In the genomic region with DNA sequence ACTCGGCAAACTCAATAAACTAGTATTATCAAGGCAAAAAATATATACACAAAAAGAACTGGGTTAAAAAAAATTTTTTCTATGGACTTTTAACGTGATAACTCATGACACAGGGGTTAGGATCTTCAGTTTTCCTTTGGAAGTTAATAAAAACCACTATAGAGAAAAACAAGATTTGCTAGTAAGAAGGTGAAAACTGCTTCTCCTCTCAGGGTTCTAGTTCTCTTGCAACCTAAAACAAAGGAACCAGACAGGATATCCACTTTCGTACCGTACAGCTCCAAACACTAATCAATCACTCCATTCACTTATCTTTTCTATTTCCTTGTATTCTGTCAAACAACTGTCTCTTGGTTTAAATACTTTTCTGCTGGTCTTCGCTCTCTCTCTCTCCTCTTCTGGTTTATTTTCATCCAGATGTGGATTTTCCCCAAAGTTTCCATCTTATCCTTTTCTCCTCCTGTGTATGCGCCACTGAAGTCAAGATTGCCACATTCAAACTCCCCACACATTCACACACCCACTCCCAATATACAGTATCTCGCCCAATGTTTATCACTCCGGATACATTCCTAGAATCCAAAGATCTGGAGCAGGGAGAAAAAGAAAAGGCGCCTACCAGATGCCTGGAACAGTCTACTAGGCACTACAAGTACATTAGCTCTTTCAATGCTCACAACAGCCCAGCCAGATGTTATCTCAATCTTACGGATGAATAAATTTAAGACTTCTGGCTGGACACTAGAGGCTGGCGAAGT, we compare ENCODE assay signal across 8 cellular contexts. TPM values are rescaled to one million over a fixed set of nuclear protein-coding genes. Genes with fewer than 3 reads are reported as not detected.
A peak's percentile ranks its signal among the peaks of the same experiment; 100 is the strongest.
DNase-seq lines count a peak whose midpoint lies in the region; ATAC-seq, FAIRE-seq and TF ChIP-seq lines count a peak whose summit lies in the region.

No MANE protein-coding gene starts in this region.

- RAD21 ChIA-PET in GM12878 (lab: Charles Lee; ENCODE audit: unreplicated experiment): interaction anchor here (0.6 to 2.2 kb wide), 10 partner anchors 12 to 205 kb away, joined by 3 to 12 read pairs (median 4); a partner anchor contains a TSS

- DNase-seq in GM12878 (ENCODE audit: low read depth, low spot score) (no peak), type B pancreatic cell (ENCODE audit: extremely low spot score, unreplicated experiment) (no peak), KBM-7 (no peak), NCI-H2107 treated with DMSO at 0.1 percent for 48 hours (lab: John Stamatoyannopoulos, UW; ENCODE audit: unreplicated experiment) (no peak)

- intact Hi-C loops in GM12878 (cut with micrococcal nuclease; ENCODE audit: unreplicated experiment): loop anchor here (5.0 kb wide), 2 partner anchors 179 to 206 kb away; no protein-coding TSS in a partner anchor

- no peak for TF ChIP-seq EP300 in GM12878 (IDR thresholded peaks at IDR 0.05; ENCODE audit: borderline replicate concordance in 1 of 2, control insufficient read depth in 1 of 2, low read depth in 2 of 2, low read length in 2 of 2)

- POLR2A ChIA-PET in GM12878 (lab: Charles Lee): interaction anchor here (1.1 to 2.2 kb wide), 11 partner anchors 11 to 409 kb away, joined by 3 to 9 read pairs (median 4); a partner anchor contains a TSS

- H3K36me3 ChIP-seq in GM12878 (ENCODE audit: control insufficient read depth in 2 of 2, insufficient read depth in 2 of 2, low read length in 1 of 2): no peaks in the 10 kb centered on the region
- H3K36me3 ChIP-seq in liver (ENCODE audit: control insufficient read depth in 4 of 4, insufficient read depth in 3 of 4, low read depth in 1 of 4, low read length in 3 of 4): peaks cover 0 to 9% (median 5%) of the 10 kb centered on the region in 4 donors

- 20% methylated on average over 11 of the region's 11 CpGs for WGBS in GM12878 (ENCODE audit: insufficient coverage, insufficient replicate concordance, low lambda C conversion rate, missing lambda C conversion rate)
- WGBS in liver: 27% methylated on average over 11 of the region's 11 CpGs

- peak overlapping the region; percentile 94 for H2AFZ ChIP-seq in GM12878 (ENCODE audit: control insufficient read depth, low read depth, low read length)

- no peak for TF ChIP-seq POLR2A in GM12878 (IDR thresholded peaks at IDR 0.05; ENCODE audit: low read depth, low read length)

- peak overlapping the region; percentile 100 for H3K4me3 Mint-ChIP-seq in type B pancreatic cell

- in situ Hi-C loops in GM12878 (cut with MboI): no loop called here
- in situ Hi-C loops in KBM-7 (cut with MboI; ENCODE audit: low pct_unique_long_range_greater_than_20kb, low sequenced_read_pairs): no loop called here

- CTCF ChIA-PET in GM12878 (lab: Yijun Ruan, JAX): interaction anchor here (0.6 to 3.0 kb wide), 10 partner anchors 8 to 421 kb away, joined by 3 to 11 read pairs (median 5); a partner anchor contains a TSS

- H3K79me2 ChIP-seq in GM12878 (ENCODE audit: control insufficient read depth, insufficient read depth, low read length): peaks cover 53% of the 10 kb centered on the region

- H3K27ac Mint-ChIP-seq in type B pancreatic cell: peak overlapping the region; percentile 96

- H3K36me3 Mint-ChIP-seq in type B pancreatic cell: peaks cover 7% of the 10 kb centered on the region

- SMC1A ChIA-PET in GM12878 (lab: Charles Lee; ENCODE audit: uncharacterized antibody, unreplicated experiment): interaction anchor here (0.8 to 2.7 kb wide), 8 partner anchors 11 to 157 kb away, joined by 3 to 13 read pairs (median 4); a partner anchor contains a TSS

- H3K4me1 Mint-ChIP-seq in type B pancreatic cell (ENCODE audit: unreplicated experiment): peaks cover 21% of the 10 kb centered on the region

- no peaks in the 10 kb centered on the region for H3K27me3 ChIP-seq in GM12878 (replicated peaks in 1 of 2; ENCODE audit: control insufficient read depth in 2 of 2, insufficient read depth in 2 of 2, low read length in 1 of 2)
- no peaks in the 10 kb centered on the region for H3K27me3 ChIP-seq in liver (ENCODE audit: control insufficient read depth in 4 of 4, insufficient read depth in 4 of 4, low read length in 3 of 4)

- H3K9me3 Mint-ChIP-seq in type B pancreatic cell: no peaks in the 10 kb centered on the region

- H3K4me1 ChIP-seq in GM12878 (ENCODE audit: control insufficient read depth, insufficient read depth, low read length) (no peaks in the 10 kb centered on the region), liver (ENCODE audit: control insufficient read depth in 4 of 4, insufficient read depth in 4 of 4, low read length in 3 of 4) (peaks cover 2 to 27% (median 12%) of the 10 kb centered on the region in 4 donors)

- H3K9me3 ChIP-seq in GM12878 (replicated peaks; ENCODE audit: control insufficient read depth, insufficient read depth, low read length) (no peaks in the 10 kb centered on the region), liver (ENCODE audit: control insufficient read depth in 4 of 4, low read length in 3 of 4) (no peaks in the 10 kb centered on the region)

- no peak for TF ChIP-seq RAD21 in GM12878 (IDR thresholded peaks at IDR 0.05; ENCODE audit: insufficient read depth, low read depth, low read length)
- TF ChIP-seq RAD21 in liver (IDR thresholded peaks at IDR 0.05): no peak

- BruUV-seq in GM12878 (replicated peaks; lab: Mats Ljungman, UMichigan): TSS peak; percentile 94

- H3K4me3 ChIP-seq in GM12878 (peak overlapping the region; percentile 96), liver (ENCODE audit: low read depth in 1 of 3, low read length in 3 of 3) (peak overlapping the region; percentile 66 to 94 (median 70))

- TF ChIP-seq CTCF in GM12878 (IDR thresholded peaks at IDR 0.05 in 2 of 3, conservative IDR thresholded peaks at IDR 0.05 in 1 of 3; ENCODE audit: control insufficient read depth in 2 of 3, extremely low read depth in 1 of 3, insufficient read depth in 1 of 3, low read depth in 3 of 3, low read length in 3 of 3): no peak
- no peak for TF ChIP-seq CTCF in liver (IDR thresholded peaks at IDR 0.05; ENCODE audit: low read depth, low read length, missing input control)
- no peak for TF ChIP-seq CTCF in type B pancreatic cell (conservative IDR thresholded peaks at IDR 0.05)

- peak overlapping the region; percentile 95 for H3K4me2 ChIP-seq in GM12878 (ENCODE audit: control insufficient read depth, insufficient read depth)

- peak; percentile 23 for FAIRE-seq in GM12878 (lab: Jason Lieb, UNC)

- H3K9ac ChIP-seq in GM12878 (ENCODE audit: control insufficient read depth, insufficient read depth, low read length): peak overlapping the region; percentile 88
- peak overlapping the region; percentile 63 to 73 for H3K9ac ChIP-seq in liver (ENCODE audit: low read depth in 1 of 2, low read length in 2 of 2)

- no peaks in the 10 kb centered on the region for H4K20me1 ChIP-seq in GM12878 (ENCODE audit: control insufficient read depth, insufficient read depth)

- H3K27ac ChIP-seq in GM12878 (ENCODE audit: control insufficient read depth, insufficient read depth) (peak overlapping the region; percentile 88), liver (ENCODE audit: low read depth in 1 of 2, low read length in 2 of 2) (peak overlapping the region; percentile 89 to 97)

- ATAC-seq in GM18498 (IDR thresholded peaks at IDR 0.05; ENCODE audit: unreplicated experiment) (peak; percentile 4), HG03342 (IDR thresholded peaks at IDR 0.05; ENCODE audit: unreplicated experiment) (peak; percentile 2), GM12878 (peak; percentile 3), HG02870 (IDR thresholded peaks at IDR 0.05; ENCODE audit: unreplicated experiment) (no peak)

- H3K27me3 Mint-ChIP-seq in type B pancreatic cell: peaks cover 9% of the 10 kb centered on the region

RNA-seq across cellular contexts. Expression of a gene that starts 0.8 kb away (rescaled TPM):
- total RNA-seq in GM12878 (2013; cell fraction: nucleolus; rRNA removed): 114 and 117 TPM in 2 replicates
- total RNA-seq in GM12878 (2014; rRNA removed) (35.6 and 37.8 TPM in 2 replicates), GM12878 (2014; rRNA removed; fragmentation: Illumina TruSeq; extraction: Trizol) (47.5 and 49.2 TPM in 2 replicates), GM12878 (2021) (37.2 and 40.7 TPM in 2 replicates), liver (10 to 100 TPM; 11.0 to 17.7 TPM), type B pancreatic cell (ENCODE audit: low replicate concordance) (37.3 and 45.6 TPM in 2 replicates)
- 19.0 TPM for polyA plus RNA-seq in GM12878 (2011; ENCODE audit: low read depth)
- polyA plus RNA-seq in GM12878 (2011; rRNA removed) (72.1 and 107 TPM in 2 replicates), GM12878 (2014; fragmentation: Illumina TruSeq; extraction: Trizol) (79.2 and 107 TPM in 2 replicates), GM12878 (2014; fragmentation: Nextera tagmentation; extraction: Ambion mirVana) (10 to 100 TPM; 32.9 to 37.9 TPM), GM12878 (2014; rRNA removed) (65.8 and 69.0 TPM in 2 replicates), GM12878 (2016; fragmentation: Nextera tagmentation; extraction: Ambion mirVana) (10 to 100 TPM; 48.1 to 53.8 TPM), liver (10 to 100 TPM in 1 of 2 donors, 1 to 10 TPM in 1; 9.5 to 20.9 TPM)
- polyA plus RNA-seq in GM12878 (2011; cell fraction: cytosol; rRNA removed): 19.6 and 30.4 TPM in 2 replicates
- polyA plus RNA-seq in GM12878 (2011; cell fraction: nucleus; rRNA removed): 77.6 and 96.4 TPM in 2 replicates
- polyA plus RNA-seq in GM12878 (2012): 39.1 and 43.1 TPM in 2 replicates
- polyA minus RNA-seq in GM12878 (2011; rRNA and poly(A)+ RNA removed): 33.1 and 36.8 TPM in 2 replicates
- polyA minus RNA-seq in GM12878 (2011; cell fraction: cytosol; rRNA and poly(A)+ RNA removed): 13.5 and 14.0 TPM in 2 replicates
- 73.0 and 120 TPM in 2 replicates for polyA minus RNA-seq in GM12878 (2011; cell fraction: nucleus; rRNA and poly(A)+ RNA removed)

RNA-seq across cellular contexts. Expression of a gene that starts 21.4 kb away (rescaled TPM):
- not detected in 2 replicates for total RNA-seq in GM12878 (2013; cell fraction: nucleolus; rRNA removed)
- total RNA-seq in GM12878 (2014; rRNA removed): not detected in 2 replicates
- not detected in 2 replicates for total RNA-seq in GM12878 (2014; rRNA removed; fragmentation: Illumina TruSeq; extraction: Trizol)
- not detected in 2 replicates for total RNA-seq in GM12878 (2021)
- polyA plus RNA-seq in GM12878 (2011; ENCODE audit: low read depth): not detected
- not detected in 2 replicates for polyA plus RNA-seq in GM12878 (2011; rRNA removed)
- polyA plus RNA-seq in GM12878 (2011; cell fraction: cytosol; rRNA removed): not detected in 2 replicates
- 0.07 and 0.16 TPM in 2 replicates for polyA plus RNA-seq in GM12878 (2011; cell fraction: nucleus; rRNA removed)
- not detected in 2 replicates for polyA plus RNA-seq in GM12878 (2012)
- polyA plus RNA-seq in GM12878 (2014; fragmentation: Illumina TruSeq; extraction: Trizol): 0.08 TPM in 1 of 2 replicates, not detected in the other
- not detected for polyA plus RNA-seq in GM12878 (2014; fragmentation: Nextera tagmentation; extraction: Ambion mirVana)
- polyA plus RNA-seq in GM12878 (2014; rRNA removed): not detected in 2 replicates
- not detected for polyA plus RNA-seq in GM12878 (2016; fragmentation: Nextera tagmentation; extraction: Ambion mirVana)
- polyA minus RNA-seq in GM12878 (2011; rRNA and poly(A)+ RNA removed): not detected in 2 replicates
- not detected in 2 replicates for polyA minus RNA-seq in GM12878 (2011; cell fraction: cytosol; rRNA and poly(A)+ RNA removed)
- polyA minus RNA-seq in GM12878 (2011; cell fraction: nucleus; rRNA and poly(A)+ RNA removed): not detected in 2 replicates
- not detected for total RNA-seq in liver
- polyA plus RNA-seq in liver: not detected
- total RNA-seq in type B pancreatic cell (ENCODE audit: low replicate concordance): not detected in 2 replicates

RNA-seq across cellular contexts. Expression of a gene that starts 30.4 kb away (rescaled TPM):
- 1.9 and 4.2 TPM in 2 replicates for total RNA-seq in GM12878 (2013; cell fraction: nucleolus; rRNA removed)
- total RNA-seq in GM12878 (2014; rRNA removed) (8.1 and 9.0 TPM in 2 replicates), GM12878 (2014; rRNA removed; fragmentation: Illumina TruSeq; extraction: Trizol) (10.1 and 10.5 TPM in 2 replicates), GM12878 (2021) (6.0 and 8.3 TPM in 2 replicates), liver (1 to 10 TPM; 1.3 to 7.3 TPM), type B pancreatic cell (ENCODE audit: low replicate concordance) (6.9 and 11.5 TPM in 2 replicates)
- 2.5 TPM for polyA plus RNA-seq in GM12878 (2011; ENCODE audit: low read depth)
- polyA plus RNA-seq in GM12878 (2011; rRNA removed) (4.4 and 7.3 TPM in 2 replicates), GM12878 (2014; fragmentation: Illumina TruSeq; extraction: Trizol) (10.7 and 13.6 TPM in 2 replicates), GM12878 (2014; fragmentation: Nextera tagmentation; extraction: Ambion mirVana) (10 to 100 TPM; 13.6 to 15.2 TPM), GM12878 (2014; rRNA removed) (7.1 and 8.7 TPM in 2 replicates), GM12878 (2016; fragmentation: Nextera tagmentation; extraction: Ambion mirVana) (10 to 100 TPM; 13.0 to 15.6 TPM), liver (under 1 TPM; 0.87 to 0.97 TPM)
- polyA plus RNA-seq in GM12878 (2011; cell fraction: cytosol; rRNA removed): 2.0 and 2.5 TPM in 2 replicates
- 1.4 and 1.9 TPM in 2 replicates for polyA plus RNA-seq in GM12878 (2011; cell fraction: nucleus; rRNA removed)
- 2.8 and 3.4 TPM in 2 replicates for polyA plus RNA-seq in GM12878 (2012)
- 0.98 and 1.8 TPM in 2 replicates for polyA minus RNA-seq in GM12878 (2011; rRNA and poly(A)+ RNA removed)
- 0.67 and 0.94 TPM in 2 replicates for polyA minus RNA-seq in GM12878 (2011; cell fraction: cytosol; rRNA and poly(A)+ RNA removed)
- polyA minus RNA-seq in GM12878 (2011; cell fraction: nucleus; rRNA and poly(A)+ RNA removed): 0.12 and 0.38 TPM in 2 replicates

RNA-seq across cellular contexts. Expression of a gene that starts 55.2 kb away (rescaled TPM):
- 103 and 142 TPM in 2 replicates for total RNA-seq in GM12878 (2013; cell fraction: nucleolus; rRNA removed)
- total RNA-seq in GM12878 (2014; rRNA removed) (19.6 and 25.6 TPM in 2 replicates), GM12878 (2014; rRNA removed; fragmentation: Illumina TruSeq; extraction: Trizol) (29.3 and 35.1 TPM in 2 replicates), GM12878 (2021) (20.3 and 26.6 TPM in 2 replicates), liver (10 to 100 TPM; 28.9 to 33.0 TPM), type B pancreatic cell (ENCODE audit: low replicate concordance) (40.5 and 48.4 TPM in 2 replicates)
- 6.8 TPM for polyA plus RNA-seq in GM12878 (2011; ENCODE audit: low read depth)
- polyA plus RNA-seq in GM12878 (2011; rRNA removed) (28.8 and 49.6 TPM in 2 replicates), GM12878 (2014; fragmentation: Illumina TruSeq; extraction: Trizol) (26.4 and 31.5 TPM in 2 replicates), GM12878 (2014; fragmentation: Nextera tagmentation; extraction: Ambion mirVana) (10 to 100 TPM; 21.7 to 23.6 TPM), GM12878 (2014; rRNA removed) (21.1 and 28.2 TPM in 2 replicates), GM12878 (2016; fragmentation: Nextera tagmentation; extraction: Ambion mirVana) (10 to 100 TPM; 31.7 to 33.2 TPM), liver (10 to 100 TPM; 10.9 to 17.6 TPM)
- polyA plus RNA-seq in GM12878 (2011; cell fraction: cytosol; rRNA removed): 6.2 and 6.7 TPM in 2 replicates
- polyA plus RNA-seq in GM12878 (2011; cell fraction: nucleus; rRNA removed): 15.2 and 18.9 TPM in 2 replicates
- polyA plus RNA-seq in GM12878 (2012): 14.6 and 16.6 TPM in 2 replicates
- polyA minus RNA-seq in GM12878 (2011; rRNA and poly(A)+ RNA removed): 12.3 and 12.5 TPM in 2 replicates
- 6.9 and 9.0 TPM in 2 replicates for polyA minus RNA-seq in GM12878 (2011; cell fraction: cytosol; rRNA and poly(A)+ RNA removed)
- polyA minus RNA-seq in GM12878 (2011; cell fraction: nucleus; rRNA and poly(A)+ RNA removed): 13.3 and 29.6 TPM in 2 replicates
